Comparison of ENCODE assay signal across 8 cellular contexts in genomic region chr19:1094655-1094977, GRCh38. TPM values are rescaled to one million over a fixed set of nuclear protein-coding genes. Genes with fewer than 3 reads are reported as not detected.
A peak's percentile ranks its signal among the peaks of the same experiment; 100 is the strongest.
DNase-seq lines count a peak whose midpoint lies in the region; ATAC-seq and TF ChIP-seq lines count a peak whose summit lies in the region.

No MANE protein-coding gene starts in this region.

- TF ChIP-seq CTCF in VCaP (conservative IDR thresholded peaks at IDR 0.05) (no peak), foreskin keratinocyte (conservative IDR thresholded peaks at IDR 0.05) (no peak)

- ATAC-seq in GM19467 (IDR thresholded peaks at IDR 0.05; ENCODE audit: unreplicated experiment) (peak; percentile 12), foreskin keratinocyte (no peak)

- peaks cover 4% of the 10 kb centered on the region for H3K4me1 ChIP-seq in foreskin keratinocyte

- no peak for DNase-seq in foreskin keratinocyte
- no peak for DNase-seq in skeletal muscle cell (ENCODE audit: low read depth)
- no peak for DNase-seq in NCI-H1930 (lab: John Stamatoyannopoulos, UW)
- DNase-seq in 8988T: no peak
- no peak for DNase-seq in OCI-M1 (lab: John Stamatoyannopoulos, UW)
- DNase-seq in kidney tubule cell (ENCODE audit: low spot score): no peak

- no peaks in the 10 kb centered on the region for H3K27me3 ChIP-seq in foreskin keratinocyte

- peak overlapping the region; percentile 89 for H3K4me3 ChIP-seq in skeletal muscle cell (ENCODE audit: low read depth, low read length)

- H3K27ac ChIP-seq in VCaP: peak overlapping the region; percentile 83
- peak overlapping the region; percentile 5 for H3K27ac ChIP-seq in foreskin keratinocyte

RNA-seq across cellular contexts. Expression of gene POLR2E, which starts 0.6 kb away (rescaled TPM):
- 148 and 163 TPM in 2 replicates for total RNA-seq in foreskin keratinocyte
- polyA plus RNA-seq in foreskin keratinocyte: 313 and 314 TPM in 2 replicates

RNA-seq across cellular contexts. Expression of gene GPX4, which starts 9.2 kb away (rescaled TPM):
- 237 and 247 TPM in 2 replicates for total RNA-seq in foreskin keratinocyte
- polyA plus RNA-seq in foreskin keratinocyte: 377 and 403 TPM in 2 replicates

RNA-seq across cellular contexts. Expression of gene ARHGAP45, which starts 27.6 kb away (rescaled TPM):
- total RNA-seq in foreskin keratinocyte: 4.5 and 5.5 TPM in 2 replicates
- polyA plus RNA-seq in foreskin keratinocyte: 4.0 and 4.6 TPM in 2 replicates

RNA-seq across cellular contexts. Expression of gene ABCA7, which starts 54.7 kb away (rescaled TPM):
- total RNA-seq in foreskin keratinocyte: 15.2 and 17.6 TPM in 2 replicates
- polyA plus RNA-seq in foreskin keratinocyte: 9.6 and 11.3 TPM in 2 replicates
